In genomic region chr16:18784917-18785623, GRCh38 we compare ENCODE assay signal across 11 cellular contexts. TPM values are rescaled to one million over a fixed set of nuclear protein-coding genes. Genes with fewer than 3 reads are reported as not detected.
DNase-seq lines count a peak whose midpoint lies in the region; ATAC-seq and TF ChIP-seq lines count a peak whose summit lies in the region.
"Had no signal": no experiment of that assay in that cellular context is flagged by ENCODE, and none has a peak within 500 bp of the region (broad histone marks: within the 10 kb centered on the region; RNA-seq: fewer than 3 reads in every experiment).

No MANE protein-coding gene starts in this region.

- H3K27me3 Mint-ChIP-seq in activated naive CD4-positive, alpha-beta T cell treated with anti-CD3 and anti-CD28 coated beads, Interleukin-2, amount 50 U/mL, for 24 hours: no peaks in the 10 kb centered on the region
- H3K27me3 Mint-ChIP-seq in activated naive CD4-positive, alpha-beta T cell treated with anti-CD3 and anti-CD28 coated beads, Interleukin-2, amount 10 ng/mL, durations not matched to agents 7 days and 5 days: no peaks in the 10 kb centered on the region
- H3K27me3 Mint-ChIP-seq in activated CD4-positive, alpha-beta memory T cell treated with anti-CD3 and anti-CD28 coated beads for 36 hours: no peaks in the 10 kb centered on the region
- no peaks in the 10 kb centered on the region for H3K27me3 Mint-ChIP-seq in stimulated activated memory B cell treated with anti-CD40 and anti-IgM and Interleukin-4, amounts not matched to agents 10 μg/mL and 1 μg/mL and 100 μg/mL, for 72 hours

- POLR2A ChIA-PET in activated CD4-positive, alpha-beta memory T cell treated with anti-CD3 and anti-CD28 coated beads for 36 hours (lab: Charles Lee): interaction anchor here (1.0 to 1.2 kb wide), 3 partner anchors 9 to 19 kb away, joined by 3 read pairs; no protein-coding TSS in a partner anchor

- H3K4me3 Mint-ChIP-seq in activated naive CD4-positive, alpha-beta T cell treated with anti-CD3 and anti-CD28 coated beads, Interleukin-2, amount 50 U/mL, for 24 hours: peak overlapping the region; percentile 82
- H3K4me3 Mint-ChIP-seq in activated naive CD4-positive, alpha-beta T cell treated with anti-CD3 and anti-CD28 coated beads, Interleukin-2, amount 10 ng/mL, durations not matched to agents 7 days and 5 days: no peak overlapping the region
- peak overlapping the region; percentile 64 for H3K4me3 Mint-ChIP-seq in activated CD4-positive, alpha-beta memory T cell treated with anti-CD3 and anti-CD28 coated beads for 36 hours
- no peak overlapping the region for H3K4me3 Mint-ChIP-seq in stimulated activated memory B cell treated with anti-CD40 and anti-IgM and Interleukin-4, amounts not matched to agents 10 μg/mL and 1 μg/mL and 100 μg/mL, for 72 hours

- H3K27ac Mint-ChIP-seq in activated naive CD4-positive, alpha-beta T cell treated with anti-CD3 and anti-CD28 coated beads, Interleukin-2, amount 50 U/mL, for 24 hours: peak overlapping the region; percentile 84
- no peak overlapping the region for H3K27ac Mint-ChIP-seq in activated naive CD4-positive, alpha-beta T cell treated with anti-CD3 and anti-CD28 coated beads, Interleukin-2, amount 10 ng/mL, durations not matched to agents 7 days and 5 days
- peak overlapping the region; percentile 77 for H3K27ac Mint-ChIP-seq in activated CD4-positive, alpha-beta memory T cell treated with anti-CD3 and anti-CD28 coated beads for 36 hours
- peak overlapping the region; percentile 51 for H3K27ac Mint-ChIP-seq in stimulated activated memory B cell treated with anti-CD40 and anti-IgM and Interleukin-4, amounts not matched to agents 10 μg/mL and 1 μg/mL and 100 μg/mL, for 72 hours

- no peaks in the 10 kb centered on the region for H3K9me3 Mint-ChIP-seq in activated naive CD4-positive, alpha-beta T cell treated with anti-CD3 and anti-CD28 coated beads, Interleukin-2, amount 50 U/mL, for 24 hours
- no peaks in the 10 kb centered on the region for H3K9me3 Mint-ChIP-seq in activated naive CD4-positive, alpha-beta T cell treated with anti-CD3 and anti-CD28 coated beads, Interleukin-2, amount 10 ng/mL, durations not matched to agents 7 days and 5 days
- no peaks in the 10 kb centered on the region for H3K9me3 Mint-ChIP-seq in activated CD4-positive, alpha-beta memory T cell treated with anti-CD3 and anti-CD28 coated beads for 36 hours
- H3K9me3 Mint-ChIP-seq in stimulated activated memory B cell treated with anti-CD40 and anti-IgM and Interleukin-4, amounts not matched to agents 10 μg/mL and 1 μg/mL and 100 μg/mL, for 72 hours: no peaks in the 10 kb centered on the region

- ATAC-seq in stimulated activated memory B cell treated with anti-CD40 and anti-IgM and Interleukin-4, amounts not matched to agents 10 μg/mL and 1 μg/mL and 100 μg/mL, for 72 hours: no peak
- ATAC-seq in left colon: no peak

- H3K36me3 Mint-ChIP-seq in activated naive CD4-positive, alpha-beta T cell treated with anti-CD3 and anti-CD28 coated beads, Interleukin-2, amount 50 U/mL, for 24 hours: peaks cover 49% of the 10 kb centered on the region
- H3K36me3 Mint-ChIP-seq in activated naive CD4-positive, alpha-beta T cell treated with anti-CD3 and anti-CD28 coated beads, Interleukin-2, amount 10 ng/mL, durations not matched to agents 7 days and 5 days: peaks cover 69% of the 10 kb centered on the region
- H3K36me3 Mint-ChIP-seq in activated CD4-positive, alpha-beta memory T cell treated with anti-CD3 and anti-CD28 coated beads for 36 hours: peaks cover 71% of the 10 kb centered on the region
- peaks cover 70% of the 10 kb centered on the region for H3K36me3 Mint-ChIP-seq in stimulated activated memory B cell treated with anti-CD40 and anti-IgM and Interleukin-4, amounts not matched to agents 10 μg/mL and 1 μg/mL and 100 μg/mL, for 72 hours

- no peak for DNase-seq in activated naive CD4-positive, alpha-beta T cell treated with anti-CD3 and anti-CD28 coated beads, Interleukin-2, amount 10 ng/mL, durations not matched to agents 7 days and 5 days
- no peak for DNase-seq in activated CD4-positive, alpha-beta memory T cell treated with anti-CD3 and anti-CD28 coated beads for 36 hours
- DNase-seq in fibroblast of the aortic adventitia (ENCODE audit: low read depth) (peak; percentile 42), left colon (no peak), OCI-M1 (lab: John Stamatoyannopoulos, UW) (no peak)
- no peak for DNase-seq in activated effector memory CD4-positive, alpha-beta T cell treated with anti-CD3 and anti-CD28 coated beads, Interleukin-2, amount 50 U/mL, for 16 hours
- DNase-seq: kidney, NCI-H526, tibial artery had no signal

- no peak for TF ChIP-seq CTCF in fibroblast of the aortic adventitia (IDR thresholded peaks at IDR 0.05; ENCODE audit: insufficient read depth, low read length)

- CTCF ChIA-PET in activated naive CD4-positive, alpha-beta T cell treated with anti-CD3 and anti-CD28 coated beads, Interleukin-2, amount 10 ng/mL, durations not matched to agents 7 days and 5 days (lab: Charles Lee): interaction anchor here (0.6 kb wide), 1 partner anchor 181 kb away, joined by 3 read pairs; no protein-coding TSS in a partner anchor
- CTCF ChIA-PET in activated CD4-positive, alpha-beta memory T cell treated with anti-CD3 and anti-CD28 coated beads for 36 hours (lab: Charles Lee): interaction anchor here (1.2 to 8.4 kb wide), 2 partner anchors 16 kb away, joined by 7 to 90 read pairs; partner anchors contain the start of gene ARL6IP1

- peaks cover 55% of the 10 kb centered on the region for H3K4me1 Mint-ChIP-seq in activated naive CD4-positive, alpha-beta T cell treated with anti-CD3 and anti-CD28 coated beads, Interleukin-2, amount 50 U/mL, for 24 hours
- H3K4me1 Mint-ChIP-seq in activated naive CD4-positive, alpha-beta T cell treated with anti-CD3 and anti-CD28 coated beads, Interleukin-2, amount 10 ng/mL, durations not matched to agents 7 days and 5 days: peaks cover 62% of the 10 kb centered on the region
- peaks cover 58% of the 10 kb centered on the region for H3K4me1 Mint-ChIP-seq in activated CD4-positive, alpha-beta memory T cell treated with anti-CD3 and anti-CD28 coated beads for 36 hours (ENCODE audit: low read depth)
- peaks cover 53% of the 10 kb centered on the region for H3K4me1 Mint-ChIP-seq in stimulated activated memory B cell treated with anti-CD40 and anti-IgM and Interleukin-4, amounts not matched to agents 10 μg/mL and 1 μg/mL and 100 μg/mL, for 72 hours

- intact Hi-C loops in activated CD4-positive, alpha-beta memory T cell treated with anti-CD3 and anti-CD28 coated beads for 36 hours (cut with micrococcal nuclease): loop anchor here (5.0 kb wide), 1 partner anchor 282 kb away; the partner anchor contains the start of gene COQ7
- intact Hi-C loops in left colon (cut with DNase I, micrococcal nuclease): no loop called here

- H3K4me3 ChIP-seq in fibroblast of the aortic adventitia (ENCODE audit: low read depth, low read length): peak overlapping the region; percentile 29
- H3K4me3 ChIP-seq: tibial artery had no signal

RNA-seq across cellular contexts. Expression of gene RPS15A, which starts 5.1 kb away (rescaled TPM):
- 1,000 to 10,000 TPM; 2,060 to 2,087 TPM for total RNA-seq in activated CD4-positive, alpha-beta memory T cell treated with anti-CD3 and anti-CD28 coated beads for 36 hours
- 187 and 2,964 TPM in 2 replicates for total RNA-seq in fibroblast of the aortic adventitia (ENCODE audit: low replicate concordance)
- 100 to 1,000 TPM; 843 to 969 TPM for total RNA-seq in left colon

RNA-seq across cellular contexts. Expression of gene ARL6IP1, which starts 16.3 kb away (rescaled TPM):
- total RNA-seq in activated CD4-positive, alpha-beta memory T cell treated with anti-CD3 and anti-CD28 coated beads for 36 hours: 100 to 1,000 TPM; 110 to 125 TPM
- total RNA-seq in fibroblast of the aortic adventitia (ENCODE audit: low replicate concordance): 202 and 240 TPM in 2 replicates
- total RNA-seq in left colon: 100 to 1,000 TPM; 139 to 140 TPM

Comparison
In these comparisons a context has a peak if more than half of its experiments do, and no peak if none do; other contexts are left out.
1. H3K4me3 Mint-ChIP-seq: peak in activated naive CD4-positive, alpha-beta T cell treated with anti-CD3 and anti-CD28 coated beads, Interleukin-2, amount 50 U/mL, for 24 hours (single experiment) and activated CD4-positive, alpha-beta memory T cell treated with anti-CD3 and anti-CD28 coated beads for 36 hours (single experiment); none in activated naive CD4-positive, alpha-beta T cell treated with anti-CD3 and anti-CD28 coated beads, Interleukin-2, amount 10 ng/mL, durations not matched to agents 7 days and 5 days (single experiment) and stimulated activated memory B cell treated with anti-CD40 and anti-IgM and Interleukin-4, amounts not matched to agents 10 μg/mL and 1 μg/mL and 100 μg/mL, for 72 hours (single experiment).